ENCODE assay signal across 1 cellular context in genomic region chr2:105468655-105469042, GRCh38.
TF ChIP-seq lines count a peak whose summit lies in the region.

No MANE protein-coding gene starts in this region.

TF ChIP-seq in IMR-90, 13 proteins besides CTCF, POLR2A, EP300 and RAD21:
- TF ChIP-seq MAZ (IDR thresholded peaks at IDR 0.05; ENCODE audit: borderline replicate concordance, low read depth, low read length) (no peak), MAFK (IDR thresholded peaks at IDR 0.05; ENCODE audit: low read depth, low read length) (no peak), RCOR1 (IDR thresholded peaks at IDR 0.05; ENCODE audit: insufficient replicate concordance, low read length) (no peak), MXI1 (IDR thresholded peaks at IDR 0.05; ENCODE audit: borderline replicate concordance, low read depth, low read length) (no peak), CHD1 (IDR thresholded peaks at IDR 0.05; ENCODE audit: low read depth, low read length) (no peak), SMC3 (IDR thresholded peaks at IDR 0.05; ENCODE audit: low read depth, low read length) (no peak), ELK1 (IDR thresholded peaks at IDR 0.05; ENCODE audit: borderline replicate concordance, low read depth, low read length) (no peak), CEBPB (IDR thresholded peaks at IDR 0.05; ENCODE audit: low read depth, low read length) (no peak)
